1 cellular context compared by ENCODE assay signal in genomic region chrX:68196939-68197791, GRCh38.
TF ChIP-seq lines count a peak whose summit lies in the region.

No MANE protein-coding gene starts in this region.

TF ChIP-seq in GM23338, 12 proteins besides CTCF, POLR2A, EP300 and RAD21 (continued from another document):
- TF ChIP-seq ZNF462 (CRISPR knock-in tag; IDR thresholded peaks at IDR 0.05) (no peak), JUNB (IDR thresholded peaks at IDR 0.05; ENCODE audit: unreplicated experiment) (no peak), CREB1 (CRISPR knock-in tag; IDR thresholded peaks at IDR 0.05; ENCODE audit: low read depth) (no peak), ZNF114 (CRISPR knock-in tag; IDR thresholded peaks at IDR 0.05) (no peak)
